Comparison of ENCODE assay signal across 19 cellular contexts in genomic region chrX:40147399-40148188, GRCh38. TPM values are rescaled to one million over a fixed set of nuclear protein-coding genes. Genes with fewer than 3 reads are reported as not detected.
A peak's percentile ranks its signal among the peaks of the same experiment; 100 is the strongest.
DNase-seq lines count a peak whose midpoint lies in the region; ATAC-seq and TF ChIP-seq lines count a peak whose summit lies in the region.
"Had no signal": no experiment of that assay in that cellular context is flagged by ENCODE, and none has a peak within 500 bp of the region (broad histone marks: within the 10 kb centered on the region; RNA-seq: fewer than 3 reads in every experiment).

No MANE protein-coding gene starts in this region.

- no peak overlapping the region for H3K27ac Mint-ChIP-seq in activated B cell treated with CpG ODN at 0.5 μM for 24 hours
- H3K27ac Mint-ChIP-seq: activated CD4-positive, alpha-beta memory T cell treated with anti-CD3 and anti-CD28 coated beads for 36 hours; CD4-positive, alpha-beta T cell; progenitor cell of endocrine pancreas; stimulated activated memory B cell treated with anti-CD40 and anti-IgM and Interleukin-4, amounts not matched to agents 10 μg/mL and 1 μg/mL and 100 μg/mL, for 72 hours had no signal

- H3K27ac ChIP-seq in left ventricle myocardium inferior (replicated peaks) (peak overlapping the region; percentile 66), mesenchymal stem cell (ENCODE audit: low read length, poor library complexity, severe bottlenecking) (no peak overlapping the region)
- no peak overlapping the region for H3K27ac ChIP-seq in effector memory CD4-positive, alpha-beta T cell (ENCODE audit: insufficient read depth, low read length, poor library complexity, severe bottlenecking)
- H3K27ac ChIP-seq: left lung, Peyer's patch had no signal

- no peak overlapping the region for H2BK120ac ChIP-seq in mesenchymal stem cell (ENCODE audit: low read depth, low read length)

- H2BK15ac ChIP-seq in mesenchymal stem cell (ENCODE audit: low read depth, poor library complexity, severe bottlenecking), result peak overlapping the region; percentile 80

- intact Hi-C loops in left ventricle myocardium inferior (cut with micrococcal nuclease), result loop anchor here (10.0 kb wide), 1 partner anchor 53 kb away; the partner anchor contains the start of gene BCOR
- intact Hi-C loops in Right ventricle myocardium inferior (cut with DNase I), result no loop called here
- intact Hi-C loops in activated B cell treated with CpG ODN at 0.5 μM for 24 hours (cut with micrococcal nuclease), result no loop called here

- no peak for TF ChIP-seq CTCF in left ventricle myocardium inferior (IDR thresholded peaks at IDR 0.05; ENCODE audit: borderline replicate concordance)
- TF ChIP-seq CTCF in activated B cell treated with CpG ODN at 0.5 μM for 24 hours (IDR thresholded peaks at IDR 0.05), result no peak

- ATAC-seq in Right ventricle myocardium inferior (no peak), activated B cell treated with CpG ODN at 0.5 μM for 24 hours (ENCODE audit: low read depth) (no peak), HG03469 (IDR thresholded peaks at IDR 0.05; ENCODE audit: unreplicated experiment) (no peak), HG02763 (IDR thresholded peaks at IDR 0.05; ENCODE audit: unreplicated experiment) (no peak)
- ATAC-seq: left lung; stimulated activated memory B cell treated with anti-CD40 and anti-IgM and Interleukin-4, amounts not matched to agents 10 μg/mL and 1 μg/mL and 100 μg/mL, for 72 hours had no signal

- H2AFZ ChIP-seq in mesenchymal stem cell (ENCODE audit: low read depth, low read length), result no peak overlapping the region

- peaks cover 62% of the 10 kb centered on the region for H3K4me1 ChIP-seq in left ventricle myocardium inferior
- peaks cover 46% of the 10 kb centered on the region for H3K4me1 ChIP-seq in mesenchymal stem cell (ENCODE audit: control insufficient read depth, insufficient read depth, low read depth, low read length)
- H3K4me1 ChIP-seq in effector memory CD4-positive, alpha-beta T cell (ENCODE audit: control insufficient read depth, insufficient read depth, low read length, poor library complexity, severe bottlenecking), result peaks cover 10% of the 10 kb centered on the region

- no peak overlapping the region for H3K14ac ChIP-seq in mesenchymal stem cell (ENCODE audit: low read length in 2 of 2)

- no peaks in the 10 kb centered on the region for H3K36me3 Mint-ChIP-seq in activated B cell treated with CpG ODN at 0.5 μM for 24 hours (ENCODE audit: low read depth)
- H3K36me3 Mint-ChIP-seq: activated CD4-positive, alpha-beta memory T cell treated with anti-CD3 and anti-CD28 coated beads for 36 hours; stimulated activated memory B cell treated with anti-CD40 and anti-IgM and Interleukin-4, amounts not matched to agents 10 μg/mL and 1 μg/mL and 100 μg/mL, for 72 hours had no signal

- peak overlapping the region; percentile 53 for H3K4me3 Mint-ChIP-seq in activated B cell treated with CpG ODN at 0.5 μM for 24 hours
- H3K4me3 Mint-ChIP-seq: activated CD4-positive, alpha-beta memory T cell treated with anti-CD3 and anti-CD28 coated beads for 36 hours had no signal

- no peak overlapping the region for H2AK5ac ChIP-seq in mesenchymal stem cell (ENCODE audit: low read length, severe bottlenecking)

- H3K36me3 ChIP-seq in left ventricle myocardium inferior, result no peaks in the 10 kb centered on the region
- no peaks in the 10 kb centered on the region for H3K36me3 ChIP-seq in mesenchymal stem cell (ENCODE audit: control insufficient read depth in 1 of 2, insufficient read depth in 2 of 2, low read depth in 1 of 2, low read length in 2 of 2)
- no peaks in the 10 kb centered on the region for H3K36me3 ChIP-seq in effector memory CD4-positive, alpha-beta T cell (ENCODE audit: control insufficient read depth, insufficient read depth, low read length)
- H3K36me3 ChIP-seq: left lung, Peyer's patch, spleen, transverse colon had no signal

- peak overlapping the region; percentile 18 to 28 for H3K18ac ChIP-seq in mesenchymal stem cell (ENCODE audit: low read depth in 1 of 2, low read length in 2 of 2)

- peak overlapping the region; percentile 54 to 79 for H2BK12ac ChIP-seq in mesenchymal stem cell (ENCODE audit: low read length in 2 of 2)

- POLR2A ChIA-PET in activated B cell treated with CpG ODN at 0.5 μM for 24 hours (lab: Charles Lee), result interaction anchor here (1.1 to 2.0 kb wide), 3 partner anchors 39 to 49 kb away, joined by 4 to 20 read pairs (median 15); partner anchors contain the start of gene BCOR

- no peak overlapping the region for H3K23ac ChIP-seq in mesenchymal stem cell (ENCODE audit: low read length in 2 of 2)

- CTCF ChIA-PET in activated B cell treated with CpG ODN at 0.5 μM for 24 hours (lab: Charles Lee), result interaction anchor here (1.2 kb wide), 1 partner anchor 20 kb away, joined by 3 read pairs; no protein-coding TSS in a partner anchor

- H3K4me2 ChIP-seq in mesenchymal stem cell (ENCODE audit: low read length, poor library complexity, severe bottlenecking), result no peak overlapping the region

- H3K9me3 Mint-ChIP-seq in activated B cell treated with CpG ODN at 0.5 μM for 24 hours, result no peaks in the 10 kb centered on the region
- H3K9me3 Mint-ChIP-seq: activated CD4-positive, alpha-beta memory T cell treated with anti-CD3 and anti-CD28 coated beads for 36 hours; CD4-positive, alpha-beta T cell; stimulated activated memory B cell treated with anti-CD40 and anti-IgM and Interleukin-4, amounts not matched to agents 10 μg/mL and 1 μg/mL and 100 μg/mL, for 72 hours had no signal

- H3K27me3 Mint-ChIP-seq in activated B cell treated with CpG ODN at 0.5 μM for 24 hours, result no peaks in the 10 kb centered on the region
- H3K27me3 Mint-ChIP-seq: activated CD4-positive, alpha-beta memory T cell treated with anti-CD3 and anti-CD28 coated beads for 36 hours; CD4-positive, alpha-beta T cell; stimulated activated memory B cell treated with anti-CD40 and anti-IgM and Interleukin-4, amounts not matched to agents 10 μg/mL and 1 μg/mL and 100 μg/mL, for 72 hours had no signal

- H3K27me3 ChIP-seq in left ventricle myocardium inferior (ENCODE audit: low read depth) (no peaks in the 10 kb centered on the region), mesenchymal stem cell (ENCODE audit: control insufficient read depth in 1 of 2, insufficient read depth in 1 of 2, low read length in 2 of 2) (peaks cover 0 to 78% of the 10 kb centered on the region in 2 experiments)
- H3K27me3 ChIP-seq in effector memory CD4-positive, alpha-beta T cell (replicated peaks; ENCODE audit: control insufficient read depth, insufficient read depth, low read length, poor library complexity, severe bottlenecking), result no peaks in the 10 kb centered on the region
- H3K27me3 ChIP-seq: Peyer's patch had no signal

- H4K8ac ChIP-seq in mesenchymal stem cell (ENCODE audit: low read length), result peak overlapping the region; percentile 30

- no peak overlapping the region for H3K4me3 ChIP-seq in left ventricle myocardium inferior
- H3K4me3 ChIP-seq in mesenchymal stem cell (ENCODE audit: insufficient read depth in 1 of 2, low read depth in 1 of 2, low read length in 2 of 2), result no peak overlapping the region
- no peak overlapping the region for H3K4me3 ChIP-seq in effector memory CD4-positive, alpha-beta T cell (ENCODE audit: insufficient read depth, low read depth, low read length, poor library complexity, severe bottlenecking)

- WGBS in mesenchymal stem cell, result 73% methylated on average over 39 of the region's 46 CpGs

- DNase-seq in left ventricle myocardium inferior (no peak), Right ventricle myocardium inferior (ENCODE audit: missing footprints) (no peak), activated B cell treated with CpG ODN at 0.5 μM for 24 hours (no peak), mesenchymal stem cell (peak; percentile 17), NCI-H82 treated with DMSO at 0.1 percent for 48 hours (lab: John Stamatoyannopoulos, UW; ENCODE audit: unreplicated experiment) (no peak)
- DNase-seq in effector memory CD4-positive, alpha-beta T cell, result no peak
- DNase-seq: activated CD4-positive, alpha-beta memory T cell treated with anti-CD3 and anti-CD28 coated beads for 36 hours; CD4-positive, alpha-beta T cell; hippocampal formation; left lung; NCI-H1048; NCI-H526 treated with DMSO at 0.1 percent for 48 hours; Peyer's patch; spleen; transverse colon had no signal

- no peak overlapping the region for H3K9ac ChIP-seq in mesenchymal stem cell (ENCODE audit: low read length)

- peak overlapping the region in 1 of 2 experiments; percentile 35 for H3K4ac ChIP-seq in mesenchymal stem cell (ENCODE audit: low read depth in 1 of 2, low read length in 2 of 2)

- H3K4me1 Mint-ChIP-seq in activated B cell treated with CpG ODN at 0.5 μM for 24 hours, result peaks cover 36% of the 10 kb centered on the region

- H3K79me1 ChIP-seq in mesenchymal stem cell (replicated peaks; ENCODE audit: low read length, poor library complexity, severe bottlenecking), result peaks cover 6% of the 10 kb centered on the region

- H3K9me3 ChIP-seq in left ventricle myocardium inferior (replicated peaks) (no peaks in the 10 kb centered on the region), mesenchymal stem cell (ENCODE audit: control insufficient read depth, low read length) (no peaks in the 10 kb centered on the region)
- H3K9me3 ChIP-seq in effector memory CD4-positive, alpha-beta T cell (ENCODE audit: control insufficient read depth, low read length), result no peaks in the 10 kb centered on the region
- H3K9me3 ChIP-seq: left lung, Peyer's patch, spleen, transverse colon had no signal

- no peak overlapping the region for H4K91ac ChIP-seq in mesenchymal stem cell (ENCODE audit: low read length)

- H2BK5ac ChIP-seq in mesenchymal stem cell (ENCODE audit: low read depth, low read length, poor library complexity, severe bottlenecking), result no peak overlapping the region

RNA-seq across cellular contexts. Expression of gene BCOR, which starts 49.8 kb away (rescaled TPM):
- total RNA-seq in left ventricle myocardium inferior (15.1 TPM), Right ventricle myocardium inferior (16.9 TPM), activated B cell treated with CpG ODN at 0.5 μM for 24 hours (59.3 and 60.4 TPM in 2 replicates)
- polyA plus RNA-seq in mesenchymal stem cell (2013, experiment 1 of 2), result 16.0 TPM
- 14.9 TPM for polyA plus RNA-seq in mesenchymal stem cell (2013, experiment 2 of 2)
